1 cellular context compared by ENCODE assay signal in genomic region chr3:196969660-196970546, GRCh38.
TF ChIP-seq lines count a peak whose summit lies in the region.

No MANE protein-coding gene starts in this region.

TF ChIP-seq in HepG2, 621 proteins besides CTCF, POLR2A, EP300 and RAD21 (continued from another document and continues in another):
- TF ChIP-seq IRF9 (CRISPR knock-in tag; IDR thresholded peaks at IDR 0.05; ENCODE audit: borderline replicate concordance) (0 out of 2 replicates have a peak, but pooled peaks have one; percentile 18), BCL3 (CRISPR knock-in tag; IDR thresholded peaks at IDR 0.05) (no peak; the same call in 1 of the 2 replicates), GLI4 (CRISPR knock-in tag; IDR thresholded peaks at IDR 0.05; ENCODE audit: borderline replicate concordance) (no peak), ZNF713 (CRISPR knock-in tag; IDR thresholded peaks at IDR 0.05) (no peak), KAT8 (CRISPR knock-in tag; IDR thresholded peaks at IDR 0.05) (no peak), ZNF225 (CRISPR knock-in tag; IDR thresholded peaks at IDR 0.05) (no peak), ZBTB38 (CRISPR knock-in tag; IDR thresholded peaks at IDR 0.05) (no peak; the same call in 1 of the 2 replicates), TBP (CRISPR knock-in tag; IDR thresholded peaks at IDR 0.05) (no peak), ZSCAN21 (CRISPR knock-in tag; IDR thresholded peaks at IDR 0.05; ENCODE audit: borderline replicate concordance) (peak; percentile 32), GPBP1L1 (CRISPR knock-in tag; IDR thresholded peaks at IDR 0.05) (no peak), ISL2 (CRISPR knock-in tag; IDR thresholded peaks at IDR 0.05) (no peak), PHF20 (CRISPR knock-in tag; IDR thresholded peaks at IDR 0.05) (no peak), ZNF678 (CRISPR knock-in tag; IDR thresholded peaks at IDR 0.05) (no peak), CCDC6 (CRISPR knock-in tag; IDR thresholded peaks at IDR 0.05) (peak; percentile 69; the same call in 1 of the 2 replicates), PRDM4 (CRISPR knock-in tag; IDR thresholded peaks at IDR 0.05; ENCODE audit: borderline replicate concordance) (no peak), ONECUT2 (CRISPR knock-in tag; IDR thresholded peaks at IDR 0.05) (no peak), HOXD1 (CRISPR knock-in tag; IDR thresholded peaks at IDR 0.05) (no peak), JDP2 (CRISPR knock-in tag; IDR thresholded peaks at IDR 0.05; ENCODE audit: borderline replicate concordance) (no peak), GMEB2 (CRISPR knock-in tag; IDR thresholded peaks at IDR 0.05; ENCODE audit: low read depth) (no peak), MZF1 (CRISPR knock-in tag; IDR thresholded peaks at IDR 0.05; ENCODE audit: borderline replicate concordance) (no peak), ARHGAP35 (CRISPR knock-in tag; IDR thresholded peaks at IDR 0.05; ENCODE audit: borderline replicate concordance) (no peak; the same call in 1 of the 2 replicates), TFDP1 (CRISPR knock-in tag; IDR thresholded peaks at IDR 0.05; ENCODE audit: borderline replicate concordance) (peak; percentile 93), SOX13 (IDR thresholded peaks at IDR 0.05) (no peak), SOX13 (CRISPR knock-in tag; conservative IDR thresholded peaks at IDR 0.05 in 1 of 2, IDR thresholded peaks at IDR 0.05 in 1 of 2) (no peak), ZNF720 (CRISPR knock-in tag; IDR thresholded peaks at IDR 0.05) (no peak), ATF5 (CRISPR knock-in tag; IDR thresholded peaks at IDR 0.05; ENCODE audit: low read depth) (no peak), IRF2 (CRISPR knock-in tag; IDR thresholded peaks at IDR 0.05) (peak; percentile 16; the same call in 1 of the 2 replicates), PBX3 (CRISPR knock-in tag; IDR thresholded peaks at IDR 0.05; ENCODE audit: borderline replicate concordance) (no peak), DBP (CRISPR knock-in tag; IDR thresholded peaks at IDR 0.05; ENCODE audit: not compliant biosample characterization) (no peak), ATAD3A (CRISPR knock-in tag; IDR thresholded peaks at IDR 0.05) (no peak), STAT6 (CRISPR knock-in tag; IDR thresholded peaks at IDR 0.05; ENCODE audit: borderline replicate concordance) (no peak), CBX1 (IDR thresholded peaks at IDR 0.05; ENCODE audit: low read depth) (no peak), THAP11 (CRISPR knock-in tag; IDR thresholded peaks at IDR 0.05) (peak; percentile 20; the same call in 1 of the 2 replicates), PHF5A (CRISPR knock-in tag; IDR thresholded peaks at IDR 0.05; ENCODE audit: low read depth, unreplicated experiment) (no peak), DNMT1 (CRISPR knock-in tag; IDR thresholded peaks at IDR 0.05) (0 out of 2 replicates have a peak, but pooled peaks have one; percentile 26), ZNF383 (CRISPR knock-in tag; IDR thresholded peaks at IDR 0.05; ENCODE audit: borderline replicate concordance) (no peak), ZFP62 (CRISPR knock-in tag; IDR thresholded peaks at IDR 0.05) (no peak), PATZ1 (CRISPR knock-in tag; IDR thresholded peaks at IDR 0.05) (0 out of 2 replicates have a peak, but pooled peaks have one; percentile 11), HBP1 (CRISPR knock-in tag; IDR thresholded peaks at IDR 0.05; ENCODE audit: low read depth) (no peak), REXO4 (CRISPR knock-in tag; IDR thresholded peaks at IDR 0.05; ENCODE audit: borderline replicate concordance) (no peak), SNRNP70 (IDR thresholded peaks at IDR 0.05; ENCODE audit: low read depth, low read length) (no peak), ISX (CRISPR knock-in tag; conservative IDR thresholded peaks at IDR 0.05) (no peak), MEF2D (CRISPR knock-in tag; IDR thresholded peaks at IDR 0.05) (no peak), HDAC6 (IDR thresholded peaks at IDR 0.05; ENCODE audit: low read depth, low read length) (no peak), TRIM24 (CRISPR knock-in tag; IDR thresholded peaks at IDR 0.05) (no peak), RFXANK (CRISPR knock-in tag; IDR thresholded peaks at IDR 0.05) (no peak), RBFOX2 (IDR thresholded peaks at IDR 0.05; ENCODE audit: low read depth, low read length) (peak; percentile 84), ZNF75D (CRISPR knock-in tag; IDR thresholded peaks at IDR 0.05; ENCODE audit: borderline replicate concordance) (no peak), BRD4 (CRISPR knock-in tag; IDR thresholded peaks at IDR 0.05) (no peak)
